Comparison of ENCODE assay signal across 8 cellular contexts in the genomic region with DNA sequence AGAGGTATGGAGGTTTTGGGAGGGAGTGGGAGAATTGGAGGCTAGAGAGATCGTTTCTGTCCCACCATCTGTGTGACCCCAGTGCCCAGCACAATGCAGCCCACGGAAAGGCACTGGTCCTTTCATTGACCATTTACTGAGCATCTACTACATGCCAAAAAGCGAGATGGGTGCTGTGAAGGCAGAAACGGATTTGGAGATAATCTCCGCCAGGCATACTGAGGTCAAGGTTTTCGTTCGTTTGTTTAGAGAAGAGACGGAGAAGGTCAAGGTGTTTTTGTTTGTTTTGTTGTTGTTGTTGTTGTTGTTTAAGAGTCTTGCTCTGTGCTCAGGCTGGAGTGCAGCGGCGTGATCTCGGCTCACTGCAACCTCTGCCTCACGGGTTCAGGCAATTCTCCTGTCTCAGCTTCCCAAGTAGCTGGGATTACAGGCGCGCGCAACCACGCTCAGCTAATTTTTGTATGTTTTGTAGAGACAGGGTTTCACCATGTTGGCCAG. TPM values are rescaled to one million over a fixed set of nuclear protein-coding genes. Genes with fewer than 3 reads are reported as not detected.
DNase-seq lines count a peak whose midpoint lies in the region; ATAC-seq and TF ChIP-seq lines count a peak whose summit lies in the region.

No MANE protein-coding gene starts in this region.

- H3K27me3 Mint-ChIP-seq in CD4-positive, CD25-positive, alpha-beta regulatory T cell = peaks cover 16% of the 10 kb centered on the region
- peaks cover 15% of the 10 kb centered on the region for H3K27me3 Mint-ChIP-seq in endodermal cell (ENCODE audit: insufficient read depth)

- WGBS in endodermal cell (ENCODE audit: insufficient coverage in 1 of 2, insufficient read length in 1 of 2), 2 experiments = 87 to 92% methylated on average over 16 of the region's 16 CpGs
- WGBS in neuronal stem cell (ENCODE audit: extremely low coverage in 2 of 2, insufficient read length in 2 of 2, insufficient replicate concordance in 1 of 2), 2 donors = 100% methylated on average over 2 of the region's 16 CpGs; no CpG with 5 or more reads in 1 of the 2 donors

- H2AFZ ChIP-seq in OCI-LY3 (ENCODE audit: low read depth, low read length) (peak overlapping the region; percentile 97), neuronal stem cell (ENCODE audit: low read length) (peak overlapping the region; percentile 96)

- peaks cover 9% of the 10 kb centered on the region; the same call in 1 of the 2 replicates for H4K20me1 ChIP-seq in OCI-LY3 (ENCODE audit: insufficient read depth, low read length)

- H3K9ac ChIP-seq in OCI-LY3 (ENCODE audit: low read length) (peak overlapping the region; percentile 66), endodermal cell (ENCODE audit: extremely low read depth, low read length, poor library complexity, severe bottlenecking) (no peak overlapping the region), neuronal stem cell (ENCODE audit: low read depth, low read length, poor library complexity) (peak overlapping the region; percentile 75)

- TF ChIP-seq CTCF in OCI-LY3 (IDR thresholded peaks at IDR 0.05; ENCODE audit: low read depth, low read length) (no peak), endodermal cell (conservative IDR thresholded peaks at IDR 0.05) (no peak)

- H3K4ac ChIP-seq in neuronal stem cell (ENCODE audit: low read length) = no peak overlapping the region

- H3K4me1 ChIP-seq in CD4-positive, CD25-positive, alpha-beta regulatory T cell (ENCODE audit: control insufficient read depth, insufficient read depth, low read length, poor library complexity, severe bottlenecking) = peaks cover 18% of the 10 kb centered on the region
- H3K4me1 ChIP-seq in OCI-LY3 (ENCODE audit: low read length) (peaks cover 9% of the 10 kb centered on the region), endodermal cell (ENCODE audit: control insufficient read depth, insufficient read depth, low read length) (peaks cover 4% of the 10 kb centered on the region), neuronal stem cell (ENCODE audit: control insufficient read depth in 2 of 2, insufficient read depth in 1 of 2, low read depth in 1 of 2, low read length in 2 of 2) (peaks cover 6 to 13% of the 10 kb centered on the region in 2 donors)

- H3K36me3 ChIP-seq in CD4-positive, CD25-positive, alpha-beta regulatory T cell (ENCODE audit: control insufficient read depth, insufficient read depth, low read length) = peaks cover 3% of the 10 kb centered on the region
- peaks cover 2% of the 10 kb centered on the region for H3K36me3 ChIP-seq in OCI-LY3 (replicated peaks; ENCODE audit: low read depth, low read length)
- H3K36me3 ChIP-seq in endodermal cell (ENCODE audit: control insufficient read depth, insufficient read depth, low read length) = peaks cover 19% of the 10 kb centered on the region
- H3K36me3 ChIP-seq in neuronal stem cell (replicated peaks in 1 of 2; ENCODE audit: control insufficient read depth in 2 of 2, insufficient read depth in 2 of 2, low read length in 2 of 2) = peaks cover 2 to 16% of the 10 kb centered on the region in 2 donors

- H2BK15ac ChIP-seq in neuronal stem cell (ENCODE audit: low read length) = no peak overlapping the region

- ATAC-seq in CD4-positive, CD25-positive, alpha-beta regulatory T cell (ENCODE audit: low read depth in 2 of 2) = no peak
- ATAC-seq in GM21717 (IDR thresholded peaks at IDR 0.05; ENCODE audit: unreplicated experiment) = no peak

- H2BK5ac ChIP-seq in neuronal stem cell (ENCODE audit: low read length) = no peak overlapping the region

- peak overlapping the region in 2 of 3 donors; percentile 95 to 97 for H3K27ac Mint-ChIP-seq in CD4-positive, CD25-positive, alpha-beta regulatory T cell
- peak overlapping the region; percentile 94 for H3K27ac Mint-ChIP-seq in endodermal cell

- peaks cover 0 to 5% (median 2%) of the 10 kb centered on the region in 7 donors for H3K9me3 Mint-ChIP-seq in CD4-positive, CD25-positive, alpha-beta regulatory T cell
- H3K9me3 Mint-ChIP-seq in endodermal cell = peaks cover 5% of the 10 kb centered on the region

- H3K4me2 ChIP-seq in OCI-LY3 (ENCODE audit: low read length) (peak overlapping the region; percentile 84), neuronal stem cell (ENCODE audit: insufficient read depth, low read length, poor library complexity, severe bottlenecking) (peak overlapping the region; percentile 63)

- no peak overlapping the region for H4K91ac ChIP-seq in neuronal stem cell (ENCODE audit: low read depth, low read length, poor library complexity)

- peak overlapping the region; percentile 90 to 97 (median 94) for H3K4me3 Mint-ChIP-seq in CD4-positive, CD25-positive, alpha-beta regulatory T cell
- peak overlapping the region; percentile 91 for H3K4me3 Mint-ChIP-seq in endodermal cell

- no peak overlapping the region for H4K8ac ChIP-seq in neuronal stem cell (ENCODE audit: low read depth, low read length)

- H3K18ac ChIP-seq in neuronal stem cell (ENCODE audit: low read length) = peak overlapping the region; percentile 33

- no peak overlapping the region for H3K27ac ChIP-seq in CD4-positive, CD25-positive, alpha-beta regulatory T cell (ENCODE audit: insufficient read depth, low read length, poor library complexity, severe bottlenecking)
- H3K27ac ChIP-seq in OCI-LY3 (ENCODE audit: low read length) (peak overlapping the region; percentile 26; the same call in 1 of the 2 replicates), endodermal cell (ENCODE audit: low read depth, low read length) (no peak overlapping the region), neuronal stem cell (replicated peaks; ENCODE audit: low read length) (no peak overlapping the region)

- H3K4me1 Mint-ChIP-seq in CD4-positive, CD25-positive, alpha-beta regulatory T cell = peaks cover 27 to 47% (median 36%) of the 10 kb centered on the region in 4 donors
- H3K4me1 Mint-ChIP-seq in endodermal cell = peaks cover 13% of the 10 kb centered on the region

- DNase-seq in CD4-positive, CD25-positive, alpha-beta regulatory T cell = no peak
- no peak for DNase-seq in endodermal cell
- no peak for DNase-seq in neuronal stem cell (ENCODE audit: low spot score)
- no peak for DNase-seq in SIG-M5 treated with dmso at 0.1 percent for 504 hours (lab: John Stamatoyannopoulos, UW; ENCODE audit: unreplicated experiment)
- no peak for DNase-seq in NCI-H2227 treated with DMSO at 0.1 percent for 48 hours (lab: John Stamatoyannopoulos, UW)
- no peak for DNase-seq in 8988T

- no peak overlapping the region for H2BK120ac ChIP-seq in neuronal stem cell (ENCODE audit: low read depth, low read length)

- no peak overlapping the region for H2BK12ac ChIP-seq in neuronal stem cell (ENCODE audit: low read length)

- peaks cover 37% of the 10 kb centered on the region for H3K79me2 ChIP-seq in OCI-LY3 (ENCODE audit: low read length)

- H3K36me3 Mint-ChIP-seq in CD4-positive, CD25-positive, alpha-beta regulatory T cell = peaks cover 8% of the 10 kb centered on the region
- H3K36me3 Mint-ChIP-seq in endodermal cell (ENCODE audit: low read depth) = no peaks in the 10 kb centered on the region

- peak overlapping the region; percentile 93 for H3K4me3 ChIP-seq in CD4-positive, CD25-positive, alpha-beta regulatory T cell (ENCODE audit: low read depth, low read length)
- peak overlapping the region; percentile 90 for H3K4me3 ChIP-seq in OCI-LY3 (ENCODE audit: low read length)
- peak overlapping the region; percentile 94 for H3K4me3 ChIP-seq in endodermal cell (ENCODE audit: low read length)
- peak overlapping the region; percentile 75 to 77 for H3K4me3 ChIP-seq in neuronal stem cell (ENCODE audit: low read length in 2 of 2)

- no peak overlapping the region for H3K14ac ChIP-seq in neuronal stem cell (ENCODE audit: low read length)

- peaks cover 2% of the 10 kb centered on the region for H3K27me3 ChIP-seq in CD4-positive, CD25-positive, alpha-beta regulatory T cell (ENCODE audit: control insufficient read depth, insufficient read depth, low read length)
- H3K27me3 ChIP-seq in OCI-LY3 (ENCODE audit: low read depth, low read length) (no peaks in the 10 kb centered on the region), endodermal cell (ENCODE audit: control insufficient read depth, insufficient read depth, low read length, poor library complexity, severe bottlenecking) (peaks cover 9% of the 10 kb centered on the region), neuronal stem cell (ENCODE audit: control insufficient read depth in 3 of 3, insufficient read depth in 3 of 3, low read depth in 1 of 3, low read length in 3 of 3) (no peaks in the 10 kb centered on the region)

- no peak overlapping the region for H2AK5ac ChIP-seq in neuronal stem cell (ENCODE audit: low read depth, low read length)

- no peak overlapping the region for H3K23ac ChIP-seq in neuronal stem cell (ENCODE audit: low read depth, low read length, poor library complexity)

- no peaks in the 10 kb centered on the region for H3K9me3 ChIP-seq in CD4-positive, CD25-positive, alpha-beta regulatory T cell (ENCODE audit: control insufficient read depth in 2 of 2, low read length in 2 of 2)
- H3K9me3 ChIP-seq in OCI-LY3 (ENCODE audit: insufficient read depth, low read length) (no peaks in the 10 kb centered on the region), endodermal cell (ENCODE audit: control insufficient read depth, low read length) (no peaks in the 10 kb centered on the region), neuronal stem cell (replicated peaks in 1 of 2; ENCODE audit: control insufficient read depth in 2 of 2, insufficient read depth in 1 of 2, low read depth in 1 of 2, low read length in 2 of 2) (no peaks in the 10 kb centered on the region)

- no peaks in the 10 kb centered on the region for H3K79me1 ChIP-seq in neuronal stem cell (ENCODE audit: low read depth, low read length)

RNA-seq across cellular contexts. Expression of a gene that starts 0.6 kb away (rescaled TPM):
- total RNA-seq in CD4-positive, CD25-positive, alpha-beta regulatory T cell = 38.0 TPM
- 1 to 10 TPM; 4.5 to 8.2 (median 7.1) TPM for polyA plus RNA-seq in CD4-positive, CD25-positive, alpha-beta regulatory T cell
- total RNA-seq in endodermal cell = 10 to 100 TPM; 17.4 to 24.2 TPM
- 7.9 TPM for polyA plus RNA-seq in endodermal cell (2013, experiment 1 of 2)
- polyA plus RNA-seq in endodermal cell (2013, experiment 2 of 2) = 12.3 TPM
- polyA plus RNA-seq in neuronal stem cell (2013, experiment 1 of 2) = 7.0 TPM
- 7.9 TPM for polyA plus RNA-seq in neuronal stem cell (2013, experiment 2 of 2)

RNA-seq across cellular contexts. Expression of a gene that starts 56.2 kb away (rescaled TPM):
- 5.4 TPM for total RNA-seq in CD4-positive, CD25-positive, alpha-beta regulatory T cell
- 1 to 10 TPM in 1 of 4 donors, under 1 TPM in 3; 0.56 to 1.0 (median 0.81) TPM for polyA plus RNA-seq in CD4-positive, CD25-positive, alpha-beta regulatory T cell
- total RNA-seq in endodermal cell = 10 to 100 TPM; 19.7 to 24.9 TPM
- polyA plus RNA-seq in endodermal cell (2013, experiment 1 of 2) = 9.9 TPM
- polyA plus RNA-seq in endodermal cell (2013, experiment 2 of 2) = 9.6 TPM
- polyA plus RNA-seq in neuronal stem cell (2013, experiment 1 of 2) = 7.3 TPM
- 7.4 TPM for polyA plus RNA-seq in neuronal stem cell (2013, experiment 2 of 2)
